1 cellular context compared by ENCODE assay signal in genomic region chr22:36481393-36482168, GRCh38.
TF ChIP-seq lines count a peak whose summit lies in the region.

A gene with protein sequence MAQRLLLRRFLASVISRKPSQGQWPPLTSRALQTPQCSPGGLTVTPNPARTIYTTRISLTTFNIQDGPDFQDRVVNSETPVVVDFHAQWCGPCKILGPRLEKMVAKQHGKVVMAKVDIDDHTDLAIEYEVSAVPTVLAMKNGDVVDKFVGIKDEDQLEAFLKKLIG (minus strand): TSS chr22:36481640. CDS start chr22:36480837, 803 bp downstream.

TF ChIP-seq in K562, 482 proteins besides CTCF, POLR2A, EP300 and RAD21 (continued from another document and continues in another):
- TF ChIP-seq ZNF24 (IDR thresholded peaks at IDR 0.05): no peak
- no peak for TF ChIP-seq ZNF347 (CRISPR knock-in tag; IDR thresholded peaks at IDR 0.05; ENCODE audit: low read depth)
- TF ChIP-seq POLR2B (IDR thresholded peaks at IDR 0.05; ENCODE audit: low read depth, partially characterized antibody): peak; percentile 79
- no peak for TF ChIP-seq HOXB6 (CRISPR knock-in tag; IDR thresholded peaks at IDR 0.05; ENCODE audit: borderline replicate concordance)
- TF ChIP-seq FOXO4 (CRISPR knock-in tag; IDR thresholded peaks at IDR 0.05): no peak
- no peak for TF ChIP-seq ZNF133 (CRISPR knock-in tag; IDR thresholded peaks at IDR 0.05)
- TF ChIP-seq, protein P1, sequence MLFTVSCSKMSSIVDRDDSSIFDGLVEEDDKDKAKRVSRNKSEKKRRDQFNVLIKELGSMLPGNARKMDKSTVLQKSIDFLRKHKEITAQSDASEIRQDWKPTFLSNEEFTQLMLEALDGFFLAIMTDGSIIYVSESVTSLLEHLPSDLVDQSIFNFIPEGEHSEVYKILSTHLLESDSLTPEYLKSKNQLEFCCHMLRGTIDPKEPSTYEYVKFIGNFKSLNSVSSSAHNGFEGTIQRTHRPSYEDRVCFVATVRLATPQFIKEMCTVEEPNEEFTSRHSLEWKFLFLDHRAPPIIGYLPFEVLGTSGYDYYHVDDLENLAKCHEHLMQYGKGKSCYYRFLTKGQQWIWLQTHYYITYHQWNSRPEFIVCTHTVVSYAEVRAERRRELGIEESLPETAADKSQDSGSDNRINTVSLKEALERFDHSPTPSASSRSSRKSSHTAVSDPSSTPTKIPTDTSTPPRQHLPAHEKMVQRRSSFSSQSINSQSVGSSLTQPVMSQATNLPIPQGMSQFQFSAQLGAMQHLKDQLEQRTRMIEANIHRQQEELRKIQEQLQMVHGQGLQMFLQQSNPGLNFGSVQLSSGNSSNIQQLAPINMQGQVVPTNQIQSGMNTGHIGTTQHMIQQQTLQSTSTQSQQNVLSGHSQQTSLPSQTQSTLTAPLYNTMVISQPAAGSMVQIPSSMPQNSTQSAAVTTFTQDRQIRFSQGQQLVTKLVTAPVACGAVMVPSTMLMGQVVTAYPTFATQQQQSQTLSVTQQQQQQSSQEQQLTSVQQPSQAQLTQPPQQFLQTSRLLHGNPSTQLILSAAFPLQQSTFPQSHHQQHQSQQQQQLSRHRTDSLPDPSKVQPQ (CRISPR knock-in tag; IDR thresholded peaks at IDR 0.05; ENCODE audit: borderline replicate concordance): no peak
- TF ChIP-seq GATA2 (CRISPR knock-in tag; IDR thresholded peaks at IDR 0.05): no peak
- TF ChIP-seq KLF6 (CRISPR knock-in tag; IDR thresholded peaks at IDR 0.05; ENCODE audit: borderline replicate concordance): no peak
- TF ChIP-seq PCBP2 (IDR thresholded peaks at IDR 0.05; ENCODE audit: low read depth, low read length, poor library complexity, severe bottlenecking): no peak
- peak; percentile 90; the same call in 1 of the 2 replicates for TF ChIP-seq ZEB2 (IDR thresholded peaks at IDR 0.05)
- no peak for TF ChIP-seq EWSR1 (IDR thresholded peaks at IDR 0.05; ENCODE audit: borderline replicate concordance, low read depth, partially characterized antibody)
- TF ChIP-seq FOXM1 (IDR thresholded peaks at IDR 0.05; ENCODE audit: low read depth): no peak
- TF ChIP-seq FOXM1 (CRISPR knock-in tag; IDR thresholded peaks at IDR 0.05; ENCODE audit: low read depth): no peak
- TF ChIP-seq, protein P2, sequence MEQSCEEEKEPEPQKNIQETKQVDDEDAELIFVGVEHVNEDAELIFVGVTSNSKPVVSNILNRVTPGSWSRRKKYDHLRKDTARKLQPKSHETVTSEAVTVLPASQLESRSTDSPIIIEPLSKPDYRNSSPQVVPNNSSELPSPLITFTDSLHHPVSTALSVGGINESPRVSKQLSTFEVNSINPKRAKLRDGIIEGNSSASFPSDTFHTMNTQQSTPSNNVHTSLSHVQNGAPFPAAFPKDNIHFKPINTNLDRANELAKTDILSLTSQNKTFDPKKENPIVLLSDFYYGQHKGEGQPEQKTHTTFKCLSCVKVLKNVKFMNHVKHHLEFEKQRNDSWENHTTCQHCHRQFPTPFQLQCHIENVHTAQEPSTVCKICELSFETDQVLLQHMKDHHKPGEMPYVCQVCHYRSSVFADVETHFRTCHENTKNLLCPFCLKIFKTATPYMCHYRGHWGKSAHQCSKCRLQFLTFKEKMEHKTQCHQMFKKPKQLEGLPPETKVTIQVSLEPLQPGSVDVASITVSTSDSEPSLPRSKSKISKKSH (CRISPR knock-in tag; IDR thresholded peaks at IDR 0.05): no peak
- TF ChIP-seq, protein P3, sequence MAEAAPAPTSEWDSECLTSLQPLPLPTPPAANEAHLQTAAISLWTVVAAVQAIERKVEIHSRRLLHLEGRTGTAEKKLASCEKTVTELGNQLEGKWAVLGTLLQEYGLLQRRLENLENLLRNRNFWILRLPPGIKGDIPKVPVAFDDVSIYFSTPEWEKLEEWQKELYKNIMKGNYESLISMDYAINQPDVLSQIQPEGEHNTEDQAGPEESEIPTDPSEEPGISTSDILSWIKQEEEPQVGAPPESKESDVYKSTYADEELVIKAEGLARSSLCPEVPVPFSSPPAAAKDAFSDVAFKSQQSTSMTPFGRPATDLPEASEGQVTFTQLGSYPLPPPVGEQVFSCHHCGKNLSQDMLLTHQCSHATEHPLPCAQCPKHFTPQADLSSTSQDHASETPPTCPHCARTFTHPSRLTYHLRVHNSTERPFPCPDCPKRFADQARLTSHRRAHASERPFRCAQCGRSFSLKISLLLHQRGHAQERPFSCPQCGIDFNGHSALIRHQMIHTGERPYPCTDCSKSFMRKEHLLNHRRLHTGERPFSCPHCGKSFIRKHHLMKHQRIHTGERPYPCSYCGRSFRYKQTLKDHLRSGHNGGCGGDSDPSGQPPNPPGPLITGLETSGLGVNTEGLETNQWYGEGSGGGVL (CRISPR knock-in tag; IDR thresholded peaks at IDR 0.05): no peak
- no peak for TF ChIP-seq SREBF1 (IDR thresholded peaks at IDR 0.05; ENCODE audit: borderline replicate concordance, low read depth, low read length)
- TF ChIP-seq TFE3 (CRISPR knock-in tag; IDR thresholded peaks at IDR 0.05): peak; percentile 44
- TF ChIP-seq ZBTB2 (IDR thresholded peaks at IDR 0.05): 0 out of 2 replicates have a peak, but pooled peaks have one; percentile 15
- TF ChIP-seq ZNF778 (CRISPR knock-in tag; IDR thresholded peaks at IDR 0.05): no peak
- TF ChIP-seq NCOA6 (IDR thresholded peaks at IDR 0.05): no peak
- no peak for TF ChIP-seq ZNF586 (CRISPR knock-in tag; conservative IDR thresholded peaks at IDR 0.05)
- no peak for TF ChIP-seq KLF1 (tag; IDR thresholded peaks at IDR 0.05)
- peak; percentile 25 for TF ChIP-seq BRD9 (IDR thresholded peaks at IDR 0.05; ENCODE audit: low read depth, partially characterized antibody)
- TF ChIP-seq ELF2 (CRISPR knock-in tag; IDR thresholded peaks at IDR 0.05): no peak
- no peak for TF ChIP-seq MCM2 (IDR thresholded peaks at IDR 0.05; ENCODE audit: low read depth)
- 0 out of 2 replicates have a peak, but pooled peaks have one; percentile 30 for TF ChIP-seq HMG20B (CRISPR knock-in tag; IDR thresholded peaks at IDR 0.05)
- TF ChIP-seq MEF2A (IDR thresholded peaks at IDR 0.05; ENCODE audit: control insufficient read depth, low read depth, low read length): no peak
- TF ChIP-seq, protein P4, sequence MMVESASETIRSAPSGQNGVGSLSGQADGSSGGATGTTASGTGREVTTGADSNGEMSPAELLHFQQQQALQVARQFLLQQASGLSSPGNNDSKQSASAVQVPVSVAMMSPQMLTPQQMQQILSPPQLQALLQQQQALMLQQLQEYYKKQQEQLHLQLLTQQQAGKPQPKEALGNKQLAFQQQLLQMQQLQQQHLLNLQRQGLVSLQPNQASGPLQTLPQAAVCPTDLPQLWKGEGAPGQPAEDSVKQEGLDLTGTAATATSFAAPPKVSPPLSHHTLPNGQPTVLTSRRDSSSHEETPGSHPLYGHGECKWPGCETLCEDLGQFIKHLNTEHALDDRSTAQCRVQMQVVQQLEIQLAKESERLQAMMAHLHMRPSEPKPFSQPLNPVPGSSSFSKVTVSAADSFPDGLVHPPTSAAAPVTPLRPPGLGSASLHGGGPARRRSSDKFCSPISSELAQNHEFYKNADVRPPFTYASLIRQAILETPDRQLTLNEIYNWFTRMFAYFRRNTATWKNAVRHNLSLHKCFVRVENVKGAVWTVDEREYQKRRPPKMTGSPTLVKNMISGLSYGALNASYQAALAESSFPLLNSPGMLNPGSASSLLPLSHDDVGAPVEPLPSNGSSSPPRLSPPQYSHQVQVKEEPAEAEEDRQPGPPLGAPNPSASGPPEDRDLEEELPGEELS (CRISPR knock-in tag; IDR thresholded peaks at IDR 0.05; ENCODE audit: borderline replicate concordance): no peak
- no peak for TF ChIP-seq NFE2 (IDR thresholded peaks at IDR 0.05; ENCODE audit: low read depth)
- TF ChIP-seq MAZ (CRISPR knock-in tag; conservative IDR thresholded peaks at IDR 0.05 in 1 of 2, IDR thresholded peaks at IDR 0.05 in 1 of 2): peak; percentile 63 to 68
- no peak; a peak in 1 of 4 replicates for TF ChIP-seq SIX5 (IDR thresholded peaks at IDR 0.05; ENCODE audit: borderline replicate concordance in 1 of 2, insufficient read depth in 1 of 2, low read depth in 1 of 2, low read length in 2 of 2)
- TF ChIP-seq CBX3 (IDR thresholded peaks at IDR 0.05; ENCODE audit: borderline replicate concordance in 1 of 2, low read length in 2 of 2): no peak
- TF ChIP-seq, protein P5, sequence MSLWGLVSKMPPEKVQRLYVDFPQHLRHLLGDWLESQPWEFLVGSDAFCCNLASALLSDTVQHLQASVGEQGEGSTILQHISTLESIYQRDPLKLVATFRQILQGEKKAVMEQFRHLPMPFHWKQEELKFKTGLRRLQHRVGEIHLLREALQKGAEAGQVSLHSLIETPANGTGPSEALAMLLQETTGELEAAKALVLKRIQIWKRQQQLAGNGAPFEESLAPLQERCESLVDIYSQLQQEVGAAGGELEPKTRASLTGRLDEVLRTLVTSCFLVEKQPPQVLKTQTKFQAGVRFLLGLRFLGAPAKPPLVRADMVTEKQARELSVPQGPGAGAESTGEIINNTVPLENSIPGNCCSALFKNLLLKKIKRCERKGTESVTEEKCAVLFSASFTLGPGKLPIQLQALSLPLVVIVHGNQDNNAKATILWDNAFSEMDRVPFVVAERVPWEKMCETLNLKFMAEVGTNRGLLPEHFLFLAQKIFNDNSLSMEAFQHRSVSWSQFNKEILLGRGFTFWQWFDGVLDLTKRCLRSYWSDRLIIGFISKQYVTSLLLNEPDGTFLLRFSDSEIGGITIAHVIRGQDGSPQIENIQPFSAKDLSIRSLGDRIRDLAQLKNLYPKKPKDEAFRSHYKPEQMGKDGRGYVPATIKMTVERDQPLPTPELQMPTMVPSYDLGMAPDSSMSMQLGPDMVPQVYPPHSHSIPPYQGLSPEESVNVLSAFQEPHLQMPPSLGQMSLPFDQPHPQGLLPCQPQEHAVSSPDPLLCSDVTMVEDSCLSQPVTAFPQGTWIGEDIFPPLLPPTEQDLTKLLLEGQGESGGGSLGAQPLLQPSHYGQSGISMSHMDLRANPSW (CRISPR knock-in tag; IDR thresholded peaks at IDR 0.05): no peak
- TF ChIP-seq EGR1 (conservative IDR thresholded peaks at IDR 0.05): peak; percentile 59
- TF ChIP-seq, protein P6, sequence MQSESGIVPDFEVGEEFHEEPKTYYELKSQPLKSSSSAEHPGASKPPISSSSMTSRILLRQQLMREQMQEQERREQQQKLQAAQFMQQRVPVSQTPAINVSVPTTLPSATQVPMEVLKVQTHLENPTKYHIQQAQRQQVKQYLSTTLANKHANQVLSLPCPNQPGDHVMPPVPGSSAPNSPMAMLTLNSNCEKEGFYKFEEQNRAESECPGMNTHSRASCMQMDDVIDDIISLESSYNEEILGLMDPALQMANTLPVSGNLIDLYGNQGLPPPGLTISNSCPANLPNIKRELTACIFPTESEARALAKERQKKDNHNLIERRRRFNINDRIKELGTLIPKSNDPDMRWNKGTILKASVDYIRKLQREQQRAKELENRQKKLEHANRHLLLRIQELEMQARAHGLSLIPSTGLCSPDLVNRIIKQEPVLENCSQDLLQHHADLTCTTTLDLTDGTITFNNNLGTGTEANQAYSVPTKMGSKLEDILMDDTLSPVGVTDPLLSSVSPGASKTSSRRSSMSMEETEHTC (IDR thresholded peaks at IDR 0.05): no peak
